In genomic region chr21:15706686-15707085, GRCh38 we compare ENCODE assay signal across 11 cellular contexts. TPM values are rescaled to one million over a fixed set of nuclear protein-coding genes. Genes with fewer than 3 reads are reported as not detected.
A peak's percentile ranks its signal among the peaks of the same experiment; 100 is the strongest.
DNase-seq lines count a peak whose midpoint lies in the region; ATAC-seq, FAIRE-seq and TF ChIP-seq lines count a peak whose summit lies in the region.
"Had no signal": no experiment of that assay in that cellular context is flagged by ENCODE, and none has a peak within 500 bp of the region (broad histone marks: within the 10 kb centered on the region; RNA-seq: fewer than 3 reads in every experiment).

No MANE protein-coding gene starts in this region.

- no peaks in the 10 kb centered on the region for H3K36me3 ChIP-seq in breast epithelium
- no peaks in the 10 kb centered on the region for H3K36me3 ChIP-seq in WERI-Rb-1

- no peak overlapping the region for H3K4me3 ChIP-seq in breast epithelium
- no peak overlapping the region for H3K4me3 ChIP-seq in WERI-Rb-1 (ENCODE audit: low read depth, low read length)

- TF ChIP-seq CTCF in breast epithelium (IDR thresholded peaks at IDR 0.05), result no peak
- TF ChIP-seq CTCF in WERI-Rb-1 (IDR thresholded peaks at IDR 0.05; ENCODE audit: low read depth, low read length), result no peak

- H3K9me3 ChIP-seq in breast epithelium (peaks cover 0 to 7% of the 10 kb centered on the region in 2 donors), WERI-Rb-1 (ENCODE audit: severe bottlenecking) (no peaks in the 10 kb centered on the region)

- peak; percentile 75 for FAIRE-seq in HTR-8/SVneo (lab: Jason Lieb, UNC)

- TF ChIP-seq POLR2A in breast epithelium (IDR thresholded peaks at IDR 0.05), result no peak

- CTCF ChIA-PET in HEK293T (lab: Yijun Ruan, JAX), result no interaction called here

- POLR2A ChIA-PET in HEK293T (lab: Yijun Ruan, JAX), result no interaction called here

- ATAC-seq in GM19035 (IDR thresholded peaks at IDR 0.05; ENCODE audit: unreplicated experiment), result no peak
- ATAC-seq: stimulated activated effector memory CD8-positive, alpha-beta T cell treated with anti-CD3 and anti-CD28 coated beads, Interleukin-12 subunit alpha, Interleukin-12 subunit beta, amount 100 ng/mL, for 72 hours had no signal

- DNase-seq in A172 (ENCODE audit: low spot score), result peak; percentile 99
- peak; percentile 69 for DNase-seq in HTR-8/SVneo (ENCODE audit: insufficient read length, low spot score)
- peak in 1 of 2 donors; percentile 55 for DNase-seq in breast epithelium (ENCODE audit: low spot score in 2 of 2)
- peak; percentile 94 for DNase-seq in kidney tubule cell (ENCODE audit: low spot score)
- no peak for DNase-seq in activated CD4-positive, alpha-beta T cell treated with anti-CD3 and anti-CD28 coated beads for 48 hours
- DNase-seq in HEK293T (ENCODE audit: extremely low spot score), result no peak
- DNase-seq in WERI-Rb-1, result no peak
- DNase-seq: NCI-H1436 had no signal

- H3K27me3 ChIP-seq in breast epithelium (no peaks in the 10 kb centered on the region), WERI-Rb-1 (ENCODE audit: insufficient read depth, low read depth, severe bottlenecking) (no peaks in the 10 kb centered on the region)

- H3K27ac ChIP-seq in breast epithelium (peak overlapping the region; percentile 15 to 71), WERI-Rb-1 (no peak overlapping the region)
- H3K27ac ChIP-seq: parathyroid adenoma had no signal

- no peaks in the 10 kb centered on the region for H3K4me1 ChIP-seq in breast epithelium
- H3K4me1 ChIP-seq: parathyroid adenoma had no signal

- intact Hi-C loops in breast epithelium (cut with DNase I; ENCODE audit: low total_unique reads), result no loop called here

TF ChIP-seq in HEK293T, 16 proteins besides CTCF, POLR2A, EP300 and RAD21:
- TF ChIP-seq L3MBTL2 (conservative IDR thresholded peaks at IDR 0.05) (no peak), NFRKB (IDR thresholded peaks at IDR 0.05) (no peak), HDGF (IDR thresholded peaks at IDR 0.05; ENCODE audit: borderline replicate concordance) (no peak), PKNOX1 (IDR thresholded peaks at IDR 0.05) (no peak), FOXK2 (IDR thresholded peaks at IDR 0.05) (no peak), LEF1 (IDR thresholded peaks at IDR 0.05; ENCODE audit: borderline replicate concordance) (no peak), ARNT (IDR thresholded peaks at IDR 0.05) (no peak), CTBP1 (IDR thresholded peaks at IDR 0.05; ENCODE audit: borderline replicate concordance) (no peak), FOXM1 (IDR thresholded peaks at IDR 0.05; ENCODE audit: borderline replicate concordance) (no peak), FOXA1 (IDR thresholded peaks at IDR 0.05) (no peak), TARDBP (IDR thresholded peaks at IDR 0.05) (no peak), BHLHE40 (IDR thresholded peaks at IDR 0.05; ENCODE audit: borderline replicate concordance) (no peak), SUZ12 (IDR thresholded peaks at IDR 0.05) (no peak), ELF4 (IDR thresholded peaks at IDR 0.05) (no peak), ZNF384 (IDR thresholded peaks at IDR 0.05) (no peak), SP1 (IDR thresholded peaks at IDR 0.05) (no peak)

RNA-seq across cellular contexts. Expression of gene USP25, which starts 23.1 kb away (rescaled TPM):
- 26.7 and 34.1 TPM in 2 replicates for total RNA-seq in A172 (2014; rRNA removed; shearing (Covaris generic))
- 10 to 100 TPM; 52.8 to 78.4 (median 53.0) TPM for total RNA-seq in breast epithelium

Comparison
In these comparisons a context has a peak if more than half of its experiments do, and no peak if none do; other contexts are left out.
1. DNase-seq: peak in A172 (single experiment), HTR-8/SVneo (single experiment) and kidney tubule cell (single experiment); none in activated CD4-positive, alpha-beta T cell treated with anti-CD3 and anti-CD28 coated beads for 48 hours (single experiment), HEK293T (single experiment) and WERI-Rb-1 (single experiment).